ENCODE assay signal across 2 cellular contexts in genomic region chr12:43281563-43281962, GRCh38.
TF ChIP-seq lines count a peak whose summit lies in the region.

No MANE protein-coding gene starts in this region.

TF ChIP-seq in SK-N-SH, 30 proteins besides CTCF, POLR2A, EP300 and RAD21:
- TF ChIP-seq IRF3 (IDR thresholded peaks at IDR 0.05; ENCODE audit: low read depth, low read length) (no peak), REST (IDR thresholded peaks at IDR 0.05; ENCODE audit: low read depth, low read length) (no peak), RFX5 (IDR thresholded peaks at IDR 0.05; ENCODE audit: low read length) (no peak), FOXJ3 (CRISPR knock-in tag; IDR thresholded peaks at IDR 0.05) (no peak), YY1 (IDR thresholded peaks at IDR 0.05; ENCODE audit: low read depth) (no peak), FOSL2 (IDR thresholded peaks at IDR 0.05; ENCODE audit: borderline replicate concordance, low read depth) (no peak), MXI1 (IDR thresholded peaks at IDR 0.05; ENCODE audit: low read depth, low read length) (no peak), NRF1 (IDR thresholded peaks at IDR 0.05; ENCODE audit: low read depth, low read length) (no peak), GABPA (IDR thresholded peaks at IDR 0.05; ENCODE audit: low read depth) (no peak)

TF ChIP-seq in SK-N-SH treated with all-trans-retinoic acid at 6 μM for 48 hours, 23 proteins besides CTCF, POLR2A, EP300 and RAD21 (continued from another document):
- no peak for TF ChIP-seq CREB5 (CRISPR knock-in tag; IDR thresholded peaks at IDR 0.05; ENCODE audit: low read depth)
- TF ChIP-seq RARB (CRISPR knock-in tag; IDR thresholded peaks at IDR 0.05), result no peak
- TF ChIP-seq ZFP3 (CRISPR knock-in tag; IDR thresholded peaks at IDR 0.05), result no peak
- TF ChIP-seq OSR1 (CRISPR knock-in tag; IDR thresholded peaks at IDR 0.05), result no peak
